In the genomic region with DNA sequence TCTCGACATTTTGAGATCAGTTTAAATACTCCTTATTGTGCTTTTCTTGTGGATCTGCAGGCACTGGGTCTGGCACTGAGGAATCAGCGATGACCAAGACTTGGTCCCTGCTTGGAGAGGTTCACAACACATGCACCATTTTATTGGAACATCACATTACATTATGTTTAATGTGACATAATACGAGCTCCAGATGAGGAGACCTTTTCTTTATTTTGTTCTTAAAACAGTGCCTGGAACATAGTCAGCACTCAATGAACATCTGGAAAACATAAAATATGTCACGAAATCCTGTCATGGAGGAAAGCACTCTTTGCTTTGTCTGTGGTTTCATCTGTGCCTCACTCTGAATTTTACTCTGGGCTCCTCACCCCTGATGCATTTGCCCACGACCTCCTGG, we compare ENCODE assay signal across 34 cellular contexts.
"Had no signal": no experiment of that assay in that cellular context is flagged by ENCODE, and none has a peak within 500 bp of the region (broad histone marks: within the 10 kb centered on the region; RNA-seq: fewer than 3 reads in every experiment).

No MANE protein-coding gene starts in this region.

- H3K36me3 Mint-ChIP-seq: activated naive CD4-positive, alpha-beta T cell treated with anti-CD3 and anti-CD28 coated beads, Interleukin-2, amount 10 ng/mL, durations not matched to agents 7 days and 5 days; activated naive CD4-positive, alpha-beta T cell treated with anti-CD3 and anti-CD28 coated beads, Interleukin-2, amount 50 U/mL, for 72 hours had no signal

- H3K27me3 Mint-ChIP-seq: activated CD4-positive, alpha-beta memory T cell treated with anti-CD3 and anti-CD28 coated beads, Interleukin-2, amount 10 ng/mL, durations not matched to agents 7 days and 5 days; activated CD4-positive, alpha-beta T cell treated with anti-CD3 and anti-CD28 coated beads for 36 hours; activated CD4-positive, alpha-beta T cell treated with anti-CD3 and anti-CD28 coated beads, Interleukin-2, amount 10 ng/mL, durations not matched to agents 7 days and 5 days; activated naive CD4-positive, alpha-beta T cell treated with anti-CD3 and anti-CD28 coated beads, Interleukin-2, amount 10 ng/mL, durations not matched to agents 7 days and 5 days; activated T-cell treated with anti-CD3 and anti-CD28 coated beads, Interleukin-2, amount 50 U/mL, for 24 hours had no signal

- H3K79me2 ChIP-seq: hepatocyte had no signal

- H3K4me2 ChIP-seq: hepatocyte had no signal

- DNase-seq: activated B cell treated with CpG ODN at 0.5 μM for 24 hours; activated CD4-positive, alpha-beta memory T cell treated with anti-CD3 and anti-CD28 coated beads, Interleukin-2, amount 10 ng/mL, durations not matched to agents 7 days and 5 days; activated CD4-positive, alpha-beta T cell treated with anti-CD3 and anti-CD28 coated beads for 36 hours; activated CD4-positive, alpha-beta T cell treated with anti-CD3 and anti-CD28 coated beads, Interleukin-2, amount 10 ng/mL, durations not matched to agents 7 days and 5 days; activated CD4-positive, alpha-beta T cell treated with anti-CD3 and anti-CD28 coated beads, Interleukin-2, amount 50 U/mL, for 4 hours; activated CD8-positive, alpha-beta memory T cell treated with anti-CD3 and anti-CD28 coated beads, Interleukin-2, amount 50 U/mL, for 48 hours; activated gamma-delta T cell; activated naive CD4-positive, alpha-beta T cell; activated naive CD4-positive, alpha-beta T cell treated with anti-CD3 and anti-CD28 coated beads, Interleukin-2, amount 10 ng/mL, durations not matched to agents 7 days and 5 days; activated T-cell treated with anti-CD3 and anti-CD28 coated beads for 4 hours; activated T-cell treated with anti-CD3 and anti-CD28 coated beads, Interleukin-2, amount 50 U/mL, for 24 hours; activated T-cell treated with anti-CD3 and anti-CD28 coated beads, Interleukin-2, amount 50 U/mL, for 72 hours; adrenal gland; amygdala; aorta; body of pancreas; caudate nucleus; cortex of kidney; dermis blood vessel endothelial cell; effector CD4-positive, alpha-beta T cell; esophagus squamous epithelium; foreskin keratinocyte; gastrocnemius medialis; glutamatergic neuron; heart left ventricle; T-helper 1 cell; T-helper 17 cell; T1000; WERI-Rb-1 had no signal

- H3K9me3 Mint-ChIP-seq: activated B cell treated with CpG ODN at 0.5 μM for 24 hours; activated CD4-positive, alpha-beta memory T cell treated with anti-CD3 and anti-CD28 coated beads, Interleukin-2, amount 10 ng/mL, durations not matched to agents 7 days and 5 days; activated CD4-positive, alpha-beta T cell treated with anti-CD3 and anti-CD28 coated beads, Interleukin-2, amount 10 ng/mL, durations not matched to agents 7 days and 5 days; activated naive CD4-positive, alpha-beta T cell treated with anti-CD3 and anti-CD28 coated beads, Interleukin-2, amount 10 ng/mL, durations not matched to agents 7 days and 5 days; activated T-cell treated with anti-CD3 and anti-CD28 coated beads, Interleukin-2, amount 50 U/mL, for 24 hours; activated T-cell treated with anti-CD3 and anti-CD28 coated beads, Interleukin-2, amount 50 U/mL, for 72 hours; T-helper 2 cell treated with Interferon-gamma antibody and Interleukin-4, amounts not matched to agents 5 μg/mL and 100 μg/mL, for 36 hours had no signal

- H3K4me1 Mint-ChIP-seq: activated B cell treated with CpG ODN at 0.5 μM for 24 hours; activated CD4-positive, alpha-beta memory T cell treated with anti-CD3 and anti-CD28 coated beads, Interleukin-2, amount 10 ng/mL, durations not matched to agents 7 days and 5 days; activated CD4-positive, alpha-beta T cell treated with anti-CD3 and anti-CD28 coated beads for 36 hours; activated CD4-positive, alpha-beta T cell treated with anti-CD3 and anti-CD28 coated beads, Interleukin-2, amount 10 ng/mL, durations not matched to agents 7 days and 5 days; activated naive CD4-positive, alpha-beta T cell treated with anti-CD3 and anti-CD28 coated beads, Interleukin-2, amount 10 ng/mL, durations not matched to agents 7 days and 5 days; T-helper 17 cell had no signal

- H3K4me3 Mint-ChIP-seq: activated B cell treated with CpG ODN at 0.5 μM for 24 hours; activated CD4-positive, alpha-beta memory T cell treated with anti-CD3 and anti-CD28 coated beads, Interleukin-2, amount 10 ng/mL, durations not matched to agents 7 days and 5 days; activated CD4-positive, alpha-beta T cell treated with anti-CD3 and anti-CD28 coated beads for 36 hours; activated CD4-positive, alpha-beta T cell treated with anti-CD3 and anti-CD28 coated beads, Interleukin-2, amount 10 ng/mL, durations not matched to agents 7 days and 5 days; activated naive CD4-positive, alpha-beta T cell treated with anti-CD3 and anti-CD28 coated beads, Interleukin-2, amount 10 ng/mL, durations not matched to agents 7 days and 5 days; activated T-cell treated with anti-CD3 and anti-CD28 coated beads, Interleukin-2, amount 50 U/mL, for 24 hours; activated T-cell treated with anti-CD3 and anti-CD28 coated beads, Interleukin-2, amount 50 U/mL, for 72 hours; T-helper 17 cell; T-helper 2 cell treated with Interferon-gamma antibody and Interleukin-4, amounts not matched to agents 5 μg/mL and 100 μg/mL, for 36 hours had no signal

- H2AFZ ChIP-seq: hepatocyte had no signal

- ATAC-seq: activated CD4-positive, alpha-beta T cell treated with anti-CD3 and anti-CD28 coated beads for 36 hours; activated CD4-positive, CD25-positive, alpha-beta regulatory T cell treated with anti-CD3 and anti-CD28 coated beads, Interleukin-2, amount 50 U/mL, for 24 hours; activated naive CD4-positive, alpha-beta T cell treated with anti-CD3 and anti-CD28 coated beads, Interleukin-2, amount 50 U/mL, for 72 hours; activated T-cell treated with anti-CD3 and anti-CD28 coated beads, Interleukin-2, amount 50 U/mL, for 72 hours; body of pancreas; foreskin keratinocyte; gastrocnemius medialis; heart left ventricle; T-helper 17 cell had no signal

- H3K27ac Mint-ChIP-seq: activated B cell treated with CpG ODN at 0.5 μM for 24 hours; activated CD4-positive, alpha-beta memory T cell treated with anti-CD3 and anti-CD28 coated beads, Interleukin-2, amount 10 ng/mL, durations not matched to agents 7 days and 5 days; activated CD4-positive, alpha-beta T cell treated with anti-CD3 and anti-CD28 coated beads for 36 hours; activated CD4-positive, alpha-beta T cell treated with anti-CD3 and anti-CD28 coated beads, Interleukin-2, amount 10 ng/mL, durations not matched to agents 7 days and 5 days; activated naive CD4-positive, alpha-beta T cell treated with anti-CD3 and anti-CD28 coated beads, Interleukin-2, amount 10 ng/mL, durations not matched to agents 7 days and 5 days; activated naive CD4-positive, alpha-beta T cell treated with anti-CD3 and anti-CD28 coated beads, Interleukin-2, amount 50 U/mL, for 72 hours; activated T-cell treated with anti-CD3 and anti-CD28 coated beads, Interleukin-2, amount 50 U/mL, for 24 hours; activated T-cell treated with anti-CD3 and anti-CD28 coated beads, Interleukin-2, amount 50 U/mL, for 72 hours; T-helper 17 cell; T-helper 2 cell treated with Interferon-gamma antibody and Interleukin-4, amounts not matched to agents 5 μg/mL and 100 μg/mL, for 36 hours had no signal

- H3K4me3 ChIP-seq: adrenal gland, body of pancreas, esophagus squamous epithelium, gastrocnemius medialis, heart left ventricle, hepatocyte had no signal

- H3K27ac ChIP-seq: adrenal gland, body of pancreas, epithelial cell of prostate, esophagus squamous epithelium, foreskin keratinocyte, gastrocnemius medialis, heart left ventricle, hepatocyte, WERI-Rb-1 had no signal

- H3K9me3 ChIP-seq: adrenal gland, body of pancreas, esophagus squamous epithelium, gastrocnemius medialis had no signal

- H3K4me1 ChIP-seq: adrenal gland, body of pancreas, esophagus squamous epithelium, foreskin keratinocyte, gastrocnemius medialis, heart left ventricle had no signal

- H3K27me3 ChIP-seq: adrenal gland, body of pancreas, esophagus squamous epithelium, foreskin keratinocyte, gastrocnemius medialis, heart left ventricle, hepatocyte had no signal

- H3K36me3 ChIP-seq: adrenal gland, esophagus squamous epithelium, gastrocnemius medialis, heart left ventricle, WERI-Rb-1 had no signal
